ENCODE assay signal across 8 cellular contexts in the genomic region with DNA sequence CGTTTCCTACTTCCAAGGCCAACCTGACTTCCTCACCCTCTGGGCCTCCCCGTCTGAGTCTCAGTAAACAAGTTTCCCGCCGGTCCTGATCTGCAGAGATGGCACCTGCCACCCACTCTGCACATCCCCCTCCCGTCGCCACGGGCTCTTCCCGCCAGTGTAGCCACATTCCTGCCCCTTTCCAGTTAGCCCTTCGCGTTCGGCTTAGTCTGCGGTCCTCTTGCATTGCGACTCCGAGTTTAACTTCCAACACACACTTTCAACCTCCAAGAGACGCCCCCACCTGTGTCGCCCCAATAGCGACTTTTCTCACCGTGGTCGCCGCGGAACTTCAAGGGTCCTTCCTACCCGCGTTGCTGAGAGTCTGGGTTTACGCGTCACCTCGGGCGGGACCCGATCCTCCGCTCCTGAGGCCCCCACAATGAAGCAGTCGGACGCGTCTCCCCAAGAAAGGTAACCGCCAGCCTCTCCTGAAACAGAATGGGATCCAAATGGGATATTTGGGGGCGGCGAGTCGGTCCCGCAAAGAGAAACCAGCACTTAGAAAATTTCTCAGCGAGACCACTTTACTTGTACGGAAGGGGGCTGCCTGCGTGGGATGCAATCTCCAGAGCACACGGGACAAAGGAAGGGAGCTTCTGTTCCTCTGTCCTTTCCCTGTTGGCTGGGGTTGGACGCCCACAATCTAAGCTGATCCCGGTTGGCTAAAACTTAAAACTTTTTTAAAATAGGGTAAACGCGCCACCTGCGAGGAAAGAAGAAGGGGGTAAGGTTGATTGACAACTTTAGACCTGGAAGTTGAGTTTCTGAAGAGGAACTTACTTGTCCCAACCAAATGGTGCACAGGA. TPM values are rescaled to one million over a fixed set of nuclear protein-coding genes. Genes with fewer than 3 reads are reported as not detected.
DNase-seq lines count a peak whose midpoint lies in the region; ATAC-seq and TF ChIP-seq lines count a peak whose summit lies in the region.

No MANE protein-coding gene starts in this region.

- intact Hi-C loops in Caco-2 (cut with micrococcal nuclease; ENCODE audit: unreplicated experiment), result loop anchor here (5.0 kb wide), 1 partner anchor 39 kb away; the partner anchor contains the start of gene CDC34
- intact Hi-C loops in Right ventricle myocardium superior (cut with DNase I), result no loop called here

- TF ChIP-seq CTCF in Caco-2 (IDR thresholded peaks at IDR 0.05; ENCODE audit: insufficient read depth in 1 of 2, low read depth in 1 of 2, low read length in 1 of 2, severe bottlenecking in 1 of 2, unreplicated experiment in 1 of 2), result no peak

- H3K27me3 ChIP-seq in Caco-2 (replicated peaks; ENCODE audit: control insufficient read depth, insufficient read depth, low read length), result no peaks in the 10 kb centered on the region

- no peaks in the 10 kb centered on the region for H3K27me3 Mint-ChIP-seq in Caco-2 (ENCODE audit: insufficient read depth, unreplicated experiment)

- no peaks in the 10 kb centered on the region for H3K9me3 ChIP-seq in Caco-2

- H3K4me1 Mint-ChIP-seq in Caco-2 (ENCODE audit: low read depth, unreplicated experiment), result peaks cover 20% of the 10 kb centered on the region

- peak overlapping the region; percentile 65 for H3K4me3 ChIP-seq in Caco-2 (ENCODE audit: low read depth, low read length)

- DNase-seq in Caco-2, result peak; percentile 77 to 88
- DNase-seq in NOMO-1 (lab: John Stamatoyannopoulos, UW; ENCODE audit: unreplicated experiment in 2 of 2), result peak; percentile 61 to 76
- DNase-seq in activated naive CD4-positive, alpha-beta T cell treated with Interleukin-2 at 50 U/mL for 16 hours, result peak; percentile 50
- peak; percentile 44 for DNase-seq in Right ventricle myocardium superior
- DNase-seq in renal cortical epithelial cell (ENCODE audit: low read depth), result peak; percentile 52
- DNase-seq in Ammon's horn (ENCODE audit: low spot score), result no peak

- no peaks in the 10 kb centered on the region; the same call in 1 of the 2 replicates for H3K36me3 ChIP-seq in Caco-2 (ENCODE audit: control insufficient read depth, insufficient read depth, low read length)

- peaks cover 19% of the 10 kb centered on the region for H3K4me1 ChIP-seq in Caco-2

- H3K4me3 Mint-ChIP-seq in Caco-2 (ENCODE audit: unreplicated experiment), result peak overlapping the region; percentile 98

- H3K9me3 Mint-ChIP-seq in Caco-2 (ENCODE audit: unreplicated experiment), result no peaks in the 10 kb centered on the region

- H3K36me3 Mint-ChIP-seq in Caco-2 (ENCODE audit: insufficient read depth, unreplicated experiment), result peaks cover 59% of the 10 kb centered on the region

- TSS peak; percentile 93 for BruUV-seq in Caco-2 (replicated peaks; lab: Mats Ljungman, UMichigan)

- CTCF ChIA-PET in Caco-2 (lab: Charles Lee), result interaction anchor here (0.8 to 1.5 kb wide), 2 partner anchors 16 to 65 kb away, joined by 4 to 6 read pairs; no protein-coding TSS in a partner anchor

- peak overlapping the region; percentile 100 for H3K27ac Mint-ChIP-seq in Caco-2 (ENCODE audit: unreplicated experiment)

- ATAC-seq in HG03378 (IDR thresholded peaks at IDR 0.05; ENCODE audit: unreplicated experiment), result peak; percentile 10
- no peak for ATAC-seq in Right ventricle myocardium superior (ENCODE audit: poor library complexity)
- ATAC-seq in GM18858 (IDR thresholded peaks at IDR 0.05; ENCODE audit: unreplicated experiment), result no peak

- POLR2A ChIA-PET in Caco-2 (lab: Charles Lee), result interaction anchor here (0.5 to 1.1 kb wide), 2 partner anchors 29 to 39 kb away, joined by 3 to 4 read pairs; partner anchors contain the start of gene CDC34

RNA-seq across cellular contexts. Expression of gene BSG, which starts 1.0 kb away (rescaled TPM):
- total RNA-seq in Caco-2 (2022) (618 and 656 TPM in 2 replicates), Right ventricle myocardium superior (1,928 TPM), renal cortical epithelial cell (410 and 555 TPM in 2 replicates)

RNA-seq across cellular contexts. Expression of gene HCN2, which starts 18.3 kb away (rescaled TPM):
- 2.7 and 3.9 TPM in 2 replicates for total RNA-seq in Caco-2 (2022)
- 4.1 TPM for total RNA-seq in Right ventricle myocardium superior
- 0.55 TPM in 1 of 2 replicates, not detected in the other for total RNA-seq in renal cortical epithelial cell

RNA-seq across cellular contexts. Expression of gene GZMM, which starts 27.5 kb away (rescaled TPM):
- total RNA-seq in Caco-2 (2022) (0.35 TPM in 1 of 2 replicates, not detected in the other), Right ventricle myocardium superior (0.32 TPM), renal cortical epithelial cell (not detected in 2 replicates)

RNA-seq across cellular contexts. Expression of gene CDC34, which starts 39.8 kb away (rescaled TPM):
- total RNA-seq in Caco-2 (2022) (129 and 133 TPM in 2 replicates), Right ventricle myocardium superior (86.3 TPM), renal cortical epithelial cell (50.3 and 94.5 TPM in 2 replicates)
